In the genomic region with DNA sequence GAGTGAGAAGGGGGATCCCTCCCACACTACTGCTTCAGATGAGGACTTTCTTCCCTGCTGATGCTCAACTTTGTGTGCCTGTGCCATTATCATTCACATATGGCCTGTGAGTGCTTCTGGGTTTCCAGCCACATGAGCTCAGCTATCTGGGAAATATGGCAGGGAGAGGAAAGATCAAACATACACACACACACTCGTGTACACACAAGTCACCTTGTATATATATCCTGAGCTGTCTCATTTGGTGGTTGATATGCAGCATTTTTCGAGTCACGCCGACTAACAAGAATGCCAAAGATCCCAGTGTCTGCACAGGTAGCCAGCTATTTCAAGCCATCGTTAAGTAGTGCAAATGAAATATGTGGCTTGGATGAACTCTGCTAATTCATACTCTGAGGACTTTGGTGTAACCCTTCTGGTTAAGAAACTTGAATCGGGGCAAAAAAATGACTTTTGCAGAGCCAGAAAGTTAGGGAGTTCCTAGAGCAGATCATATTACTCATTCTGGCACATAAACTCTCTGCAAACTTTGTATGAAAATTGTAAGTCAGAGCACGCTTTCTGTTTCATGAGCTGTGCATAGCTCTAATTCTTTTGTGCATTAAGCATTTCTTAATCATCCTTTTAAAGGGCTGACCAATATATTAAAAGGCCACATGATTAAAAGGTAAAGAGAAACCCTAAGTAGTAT, we compare ENCODE assay signal across 14 cellular contexts. TPM values are rescaled to one million over a fixed set of nuclear protein-coding genes. Genes with fewer than 3 reads are reported as not detected.
DNase-seq lines count a peak whose midpoint lies in the region; FAIRE-seq and TF ChIP-seq lines count a peak whose summit lies in the region.
"Had no signal": no experiment of that assay in that cellular context is flagged by ENCODE, and none has a peak within 500 bp of the region (broad histone marks: within the 10 kb centered on the region; RNA-seq: fewer than 3 reads in every experiment).

No MANE protein-coding gene starts in this region.

- peak overlapping the region in 3 of 5 experiments; percentile 12 to 78 (median 58) for H3K27ac Mint-ChIP-seq in brain
- H3K27ac Mint-ChIP-seq: activated CD8-positive, alpha-beta T cell treated with anti-CD3 and anti-CD28 coated beads for 36 hours had no signal

- H3K9ac ChIP-seq in HUES48 (ENCODE audit: low read depth, low read length) (no peak overlapping the region), keratinocyte (ENCODE audit: control insufficient read depth, extremely low read depth, insufficient read depth, low read length) (no peak overlapping the region)

- H3K4me1 Mint-ChIP-seq in brain: peaks cover 33% of the 10 kb centered on the region

- H3K4me3 ChIP-seq in AG04450 (ENCODE audit: low read depth, low read length): peak overlapping the region; percentile 33
- H3K4me3 ChIP-seq in HUES48 (ENCODE audit: low read depth, low read length): no peak overlapping the region
- H3K4me3 ChIP-seq in keratinocyte (ENCODE audit: control insufficient read depth in 2 of 3, extremely low read depth in 1 of 3, insufficient read depth in 2 of 3, low read depth in 1 of 3, low read length in 3 of 3): peak overlapping the region in 1 of 3 experiments; percentile 12
- H3K4me3 ChIP-seq: esophagus muscularis mucosa, upper lobe of left lung had no signal

- peak; percentile 88 for FAIRE-seq in keratinocyte (lab: Jason Lieb, UNC)

- no peak overlapping the region for H3K4me3 Mint-ChIP-seq in brain
- H3K4me3 Mint-ChIP-seq: activated CD8-positive, alpha-beta T cell treated with anti-CD3 and anti-CD28 coated beads for 36 hours had no signal

- CTCF ChIA-PET in AG04450 (lab: Charles Lee): no interaction called here

- H3K36me3 ChIP-seq in HUES48 (ENCODE audit: control insufficient read depth, insufficient read depth, low read length): no peaks in the 10 kb centered on the region
- no peaks in the 10 kb centered on the region for H3K36me3 ChIP-seq in keratinocyte (ENCODE audit: control insufficient read depth in 2 of 2, extremely low read depth in 1 of 2, insufficient read depth in 2 of 2, low read length in 2 of 2)
- H3K36me3 ChIP-seq: esophagus muscularis mucosa, upper lobe of left lung had no signal

- TF ChIP-seq CTCF in AG04450 (IDR thresholded peaks at IDR 0.05; ENCODE audit: low read depth, low read length) (no peak), brain (conservative IDR thresholded peaks at IDR 0.05) (no peak), keratinocyte (optimal IDR thresholded peaks at IDR 0.05 in 1 of 3, IDR thresholded peaks at IDR 0.05 in 1 of 3, conservative IDR thresholded peaks at IDR 0.05 in 1 of 3; ENCODE audit: extremely low read depth in 1 of 3, insufficient read depth in 2 of 3, low read length in 3 of 3) (no peak)

- H3K4me1 ChIP-seq in HUES48 (ENCODE audit: control insufficient read depth, insufficient read depth, low read length): peaks cover 27% of the 10 kb centered on the region
- peaks cover 14% of the 10 kb centered on the region for H3K4me1 ChIP-seq in keratinocyte (ENCODE audit: control insufficient read depth, extremely low read depth, insufficient read depth, low read length)
- H3K4me1 ChIP-seq: upper lobe of left lung had no signal

- peaks cover 3% of the 10 kb centered on the region for H3K27me3 ChIP-seq in AG04450 (ENCODE audit: control insufficient read depth, insufficient read depth, low read length)
- H3K27me3 ChIP-seq in HUES48 (ENCODE audit: control insufficient read depth, insufficient read depth, low read length): no peaks in the 10 kb centered on the region; the same call in 1 of the 2 replicates
- no peaks in the 10 kb centered on the region for H3K27me3 ChIP-seq in keratinocyte (ENCODE audit: control insufficient read depth, extremely low read depth, insufficient read depth, low read length)
- H3K27me3 ChIP-seq: esophagus muscularis mucosa, upper lobe of left lung had no signal

- peak overlapping the region; percentile 59 for H3K4me2 ChIP-seq in keratinocyte (ENCODE audit: control insufficient read depth, extremely low read depth, insufficient read depth, low read depth, low read length)

- H3K79me2 ChIP-seq in keratinocyte (ENCODE audit: control insufficient read depth, insufficient read depth, low read length): no peaks in the 10 kb centered on the region

- peak overlapping the region; percentile 41 for H2AFZ ChIP-seq in keratinocyte (ENCODE audit: control insufficient read depth, low read length)

- no peaks in the 10 kb centered on the region for H3K9me1 ChIP-seq in keratinocyte (ENCODE audit: control insufficient read depth, extremely low read depth, insufficient read depth, low read length)

- peak; percentile 51 for DNase-seq in AG04450 (ENCODE audit: low read depth, low spot score)
- no peak for DNase-seq in keratinocyte (ENCODE audit: low read depth, low spot score)
- DNase-seq in NK-92 (lab: John Stamatoyannopoulos, UW; ENCODE audit: unreplicated experiment): no peak
- DNase-seq in DMS153 (lab: John Stamatoyannopoulos, UW): no peak
- DNase-seq in stimulated activated CD4-positive, alpha-beta T cell treated with anti-CD3 and anti-CD28 coated beads, Interleukin-4, amount 100 ng/mL, for 4 hours: no peak
- no peak for DNase-seq in caudate nucleus (lab: John Stamatoyannopoulos, UW)
- DNase-seq: ACHN; activated CD8-positive, alpha-beta T cell treated with anti-CD3 and anti-CD28 coated beads for 36 hours; DMS53; NCI-H1417; upper lobe of left lung had no signal

- peaks cover 4% of the 10 kb centered on the region for H3K36me3 Mint-ChIP-seq in brain

- peak overlapping the region; percentile 59 for H3K27ac ChIP-seq in AG04450 (ENCODE audit: low read depth, low read length)
- peak overlapping the region; percentile 75 for H3K27ac ChIP-seq in HUES48 (ENCODE audit: low read depth, low read length)
- H3K27ac ChIP-seq in keratinocyte (ENCODE audit: control insufficient read depth, insufficient read depth, low read length): no peak overlapping the region
- H3K27ac ChIP-seq in caudate nucleus (ENCODE audit: low read depth, low read length): no peak overlapping the region
- H3K27ac ChIP-seq: upper lobe of left lung had no signal

- H3K27me3 Mint-ChIP-seq in brain: peaks cover 14% of the 10 kb centered on the region
- H3K27me3 Mint-ChIP-seq: activated CD8-positive, alpha-beta T cell treated with anti-CD3 and anti-CD28 coated beads for 36 hours had no signal

- dilution Hi-C loops in keratinocyte (cut with MboI; ENCODE audit: extremely low pct_ligation_motif_present, low sequenced_read_pairs): no loop called here

- POLR2A ChIA-PET in AG04450 (lab: Yijun Ruan, JAX): interaction anchor here (0.9 to 1.2 kb wide), 2 partner anchors 52 to 343 kb away, joined by 3 to 4 read pairs; no protein-coding TSS in a partner anchor

- no peaks in the 10 kb centered on the region for H4K20me1 ChIP-seq in keratinocyte (ENCODE audit: control insufficient read depth, extremely low read depth, insufficient read depth, low read length)

- no peaks in the 10 kb centered on the region for H3K9me3 Mint-ChIP-seq in brain
- H3K9me3 Mint-ChIP-seq: activated CD8-positive, alpha-beta T cell treated with anti-CD3 and anti-CD28 coated beads for 36 hours had no signal

- no peaks in the 10 kb centered on the region for H3K9me3 ChIP-seq in AG04450 (ENCODE audit: control insufficient read depth, insufficient read depth, low read length)
- no peaks in the 10 kb centered on the region for H3K9me3 ChIP-seq in HUES48 (ENCODE audit: control insufficient read depth, insufficient read depth, low read length)
- no peaks in the 10 kb centered on the region for H3K9me3 ChIP-seq in keratinocyte (ENCODE audit: control insufficient read depth, low read depth, low read length)
- H3K9me3 ChIP-seq: esophagus muscularis mucosa, upper lobe of left lung had no signal

RNA-seq across cellular contexts. Expression of a gene that starts 24.9 kb away (rescaled TPM):
- 168 and 203 TPM in 2 replicates for polyA plus RNA-seq in AG04450 (2011; rRNA removed)
- 290 TPM in 2 replicates for polyA minus RNA-seq in AG04450 (2011; rRNA and poly(A)+ RNA removed)
- polyA plus RNA-seq in brain (ENCODE audit: insufficient read depth, low read depth, low replicate concordance): 0.34 TPM
- 7.1 to 18.7 TPM (median 9.4 TPM) in 3 replicates for polyA plus RNA-seq in keratinocyte
- 4.0 TPM for polyA plus RNA-seq in keratinocyte (2011; ENCODE audit: low read depth)
- polyA plus RNA-seq in keratinocyte (2011; cell fraction: cytosol; rRNA removed): 3.9 and 4.5 TPM in 2 replicates
- 16.4 and 17.6 TPM in 2 replicates for polyA plus RNA-seq in keratinocyte (2011; cell fraction: nucleus; rRNA removed)
- polyA plus RNA-seq in keratinocyte (2012; ENCODE audit: low replicate concordance): 4.5 and 16.4 TPM in 2 replicates
- polyA minus RNA-seq in keratinocyte: 14.8 to 31.6 TPM (median 18.3 TPM) in 3 replicates
- 22.4 TPM for polyA minus RNA-seq in keratinocyte (2011; cell fraction: cytosol; rRNA and poly(A)+ RNA removed)
- 45.5 TPM in 2 replicates for polyA minus RNA-seq in keratinocyte (2011; cell fraction: nucleus; rRNA and poly(A)+ RNA removed)

Comparison
In these comparisons a context has a peak if more than half of its experiments do, and no peak if none do; other contexts are left out.
1. H3K27ac ChIP-seq: peak in AG04450 (single experiment) and HUES48 (single experiment); none in keratinocyte (single experiment) and caudate nucleus (single experiment).